ENCODE assay signal across 23 cellular contexts in the genomic region with DNA sequence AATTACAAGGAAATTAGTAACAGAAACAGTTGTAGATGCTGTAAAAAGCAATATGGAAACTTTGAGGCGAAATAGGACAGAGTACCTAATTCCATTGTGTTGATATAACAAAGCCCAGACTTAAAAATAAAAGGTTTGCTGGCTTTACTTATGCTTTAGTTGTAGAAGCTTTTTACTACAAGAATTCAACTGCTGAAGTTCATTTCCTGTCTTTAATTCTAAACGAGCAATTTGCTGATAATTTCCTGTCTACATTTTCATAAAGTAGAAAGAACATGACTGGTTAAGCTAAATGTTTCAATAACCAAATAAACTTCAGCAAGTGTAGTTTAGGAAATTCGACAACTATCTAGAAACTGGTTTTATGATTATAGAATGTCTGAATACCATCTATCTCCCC.
DNase-seq lines count a peak whose midpoint lies in the region; ATAC-seq, FAIRE-seq and TF ChIP-seq lines count a peak whose summit lies in the region.
"Had no signal": no experiment of that assay in that cellular context is flagged by ENCODE, and none has a peak within 500 bp of the region (broad histone marks: within the 10 kb centered on the region; RNA-seq: fewer than 3 reads in every experiment).

No MANE protein-coding gene starts in this region.

- H3K9me1 ChIP-seq in IMR-90 (ENCODE audit: insufficient read depth, low read length) (no peaks in the 10 kb centered on the region), endothelial cell of umbilical vein (replicated peaks; ENCODE audit: control insufficient read depth, extremely low read depth, insufficient read depth, low read length) (no peaks in the 10 kb centered on the region)

- H3K9ac ChIP-seq in IMR-90 (ENCODE audit: low read depth, low read length) (no peak overlapping the region), endothelial cell of umbilical vein (replicated peaks; ENCODE audit: extremely low read depth, insufficient read depth, low read length) (peak overlapping the region; percentile 42)

- TF ChIP-seq POLR2A in IMR-90 (IDR thresholded peaks at IDR 0.05; ENCODE audit: low read depth, low read length): no peak
- TF ChIP-seq POLR2A in endothelial cell of umbilical vein (IDR thresholded peaks at IDR 0.05; ENCODE audit: low read depth, low read length): no peak

- no peak overlapping the region for H2BK20ac ChIP-seq in IMR-90 (ENCODE audit: low read depth, low read length)

- H3K4ac ChIP-seq in IMR-90 (ENCODE audit: low read depth, low read length): no peak overlapping the region

- H4K8ac ChIP-seq in IMR-90 (ENCODE audit: low read depth in 2 of 2, low read length in 2 of 2): 0 out of 4 replicates have a peak overlapping the region, but pooled peaks of 1 of the 2 experiments have one; percentile 30

- H3K36me3 ChIP-seq in cardiac muscle cell: no peaks in the 10 kb centered on the region
- H3K36me3 ChIP-seq in IMR-90 (ENCODE audit: control insufficient read depth, insufficient read depth, low read length): no peaks in the 10 kb centered on the region
- no peaks in the 10 kb centered on the region for H3K36me3 ChIP-seq in endothelial cell of umbilical vein (ENCODE audit: control insufficient read depth in 2 of 2, extremely low read depth in 1 of 2, insufficient read depth in 2 of 2, low read length in 2 of 2)
- no peaks in the 10 kb centered on the region for H3K36me3 ChIP-seq in thoracic aorta

- CTCF ChIA-PET in IMR-90 (lab: Yijun Ruan, JAX) (interaction anchor here (0.9 to 1.7 kb wide), 2 partner anchors 91 to 199 kb away, joined by 3 read pairs; no protein-coding TSS in a partner anchor), endothelial cell of umbilical vein (lab: Charles Lee) (interaction anchor here (1.0 to 6.6 kb wide), 4 partner anchors 21 to 430 kb away, joined by 3 to 58 read pairs (median 6); partner anchors contain the start of gene MECOM)

- no peak overlapping the region for H2AK9ac ChIP-seq in IMR-90 (replicated peaks; ENCODE audit: low read depth, low read length, poor library complexity)

- no peak overlapping the region for H2AFZ ChIP-seq in IMR-90 (replicated peaks; ENCODE audit: low read length, poor library complexity)
- no peak overlapping the region for H2AFZ ChIP-seq in endothelial cell of umbilical vein (ENCODE audit: low read depth, low read length)

- no peak overlapping the region for H3K23ac ChIP-seq in IMR-90 (ENCODE audit: low read depth, low read length)

- BruUV-seq in IMR-90 (replicated peaks; lab: Mats Ljungman, UMichigan) (no TSS peak), endothelial cell of umbilical vein (replicated peaks; lab: Mats Ljungman, UMichigan) (no TSS peak)

- H3K9me3 ChIP-seq in cardiac muscle cell (ENCODE audit: low read depth): no peaks in the 10 kb centered on the region
- H3K9me3 ChIP-seq in IMR-90 (ENCODE audit: control insufficient read depth, insufficient read depth, low read length): no peaks in the 10 kb centered on the region
- H3K9me3 ChIP-seq in endothelial cell of umbilical vein (replicated peaks; ENCODE audit: control insufficient read depth, insufficient read depth, low read length): no peaks in the 10 kb centered on the region
- no peaks in the 10 kb centered on the region for H3K9me3 ChIP-seq in thoracic aorta

- POLR2A ChIA-PET in IMR-90 (lab: Charles Lee; ENCODE audit: unreplicated experiment) (no interaction called here), endothelial cell of umbilical vein (lab: Charles Lee) (no interaction called here)

- no peak overlapping the region for H3K56ac ChIP-seq in IMR-90 (ENCODE audit: extremely low read depth, insufficient read depth, low read length)

- dilution Hi-C loops in IMR-90 (cut with HindIII; ENCODE audit: low sequenced_read_pairs, unreplicated experiment) (no loop called here), endothelial cell of umbilical vein (cut with MboI; ENCODE audit: extremely low pct_ligation_motif_present, low sequenced_read_pairs) (no loop called here)

- H3K36me3 Mint-ChIP-seq in natural killer cell treated with Interleukin-12 subunit alpha and Interleukin-12 subunit beta and Interleukin-15 and Interleukin-18, amount 100 ng/mL, for 72 hours: no peaks in the 10 kb centered on the region
- H3K36me3 Mint-ChIP-seq: CD14-positive monocyte had no signal

- H4K5ac ChIP-seq in IMR-90 (ENCODE audit: low read depth, low read length): no peak overlapping the region

- H2AK5ac ChIP-seq in IMR-90 (ENCODE audit: low read depth, low read length): no peak overlapping the region

- H3K4me1 ChIP-seq in cardiac muscle cell (ENCODE audit: low read depth) (peaks cover 42% of the 10 kb centered on the region), IMR-90 (ENCODE audit: control insufficient read depth, insufficient read depth, low read length) (0 out of 2 replicates have a peak, but pooled peaks cover 2% of the 10 kb centered on the region), endothelial cell of umbilical vein (ENCODE audit: control insufficient read depth, extremely low read depth, insufficient read depth, low read length) (peaks cover 52% of the 10 kb centered on the region), thoracic aorta (ENCODE audit: control insufficient read depth in 1 of 2, low read depth in 2 of 2) (peaks cover 17 to 52% of the 10 kb centered on the region in 2 donors)

- H3K27me3 ChIP-seq in cardiac muscle cell: no peaks in the 10 kb centered on the region
- no peaks in the 10 kb centered on the region for H3K27me3 ChIP-seq in IMR-90 (ENCODE audit: control insufficient read depth, insufficient read depth, low read length)
- no peaks in the 10 kb centered on the region for H3K27me3 ChIP-seq in endothelial cell of umbilical vein (ENCODE audit: control insufficient read depth in 2 of 2, insufficient read depth in 2 of 2, low read length in 2 of 2)
- no peaks in the 10 kb centered on the region for H3K27me3 ChIP-seq in thoracic aorta (replicated peaks; ENCODE audit: insufficient read depth)

- no peak overlapping the region for H3K4me3 Mint-ChIP-seq in natural killer cell treated with Interleukin-12 subunit alpha and Interleukin-12 subunit beta and Interleukin-15 and Interleukin-18, amount 100 ng/mL, for 72 hours
- H3K4me3 Mint-ChIP-seq: B cell, CD14-positive monocyte had no signal

- peaks cover 4% of the 10 kb centered on the region for H3K9me3 Mint-ChIP-seq in natural killer cell treated with Interleukin-12 subunit alpha and Interleukin-12 subunit beta and Interleukin-15 and Interleukin-18, amount 100 ng/mL, for 72 hours

- no peak for TF ChIP-seq RAD21 in IMR-90 (IDR thresholded peaks at IDR 0.05; ENCODE audit: low read length)

- H4K91ac ChIP-seq in IMR-90 (ENCODE audit: insufficient read depth, low read depth, low read length): no peak overlapping the region

- no peaks in the 10 kb centered on the region for H4K20me1 ChIP-seq in IMR-90 (ENCODE audit: insufficient read depth, low read length)
- H4K20me1 ChIP-seq in endothelial cell of umbilical vein (replicated peaks; ENCODE audit: control insufficient read depth, extremely low read depth, insufficient read depth, low read length): no peaks in the 10 kb centered on the region

- peaks cover 10 to 17% of the 10 kb centered on the region in 2 donors for H3K27me3 Mint-ChIP-seq in natural killer cell treated with Interleukin-12 subunit alpha and Interleukin-12 subunit beta and Interleukin-15 and Interleukin-18, amount 100 ng/mL, for 72 hours

- H3K27ac Mint-ChIP-seq in natural killer cell treated with Interleukin-12 subunit alpha and Interleukin-12 subunit beta and Interleukin-15 and Interleukin-18, amount 100 ng/mL, for 72 hours: no peak overlapping the region
- H3K27ac Mint-ChIP-seq: B cell, CD14-positive monocyte had no signal

- no peak overlapping the region for H3K14ac ChIP-seq in IMR-90 (replicated peaks; ENCODE audit: low read depth, low read length)

- intact Hi-C loops in Right ventricle myocardium superior (cut with DNase I): no loop called here
- intact Hi-C loops in IMR-90 (cut with micrococcal nuclease): no loop called here
- intact Hi-C loops in endothelial cell of umbilical vein (cut with micrococcal nuclease): loop anchor here (5.0 kb wide), 1 partner anchor 193 kb away; no protein-coding TSS in a partner anchor

- no CpG with 5 or more reads among the region's 3 CpGs for WGBS in IMR-90 (ENCODE audit: extremely low coverage in 2 of 2, insufficient read length in 1 of 2), 2 experiments

- H3K79me2 ChIP-seq in endothelial cell of umbilical vein (ENCODE audit: control insufficient read depth, insufficient read depth, low read length): peaks cover 23% of the 10 kb centered on the region

- H3K4me3 ChIP-seq in cardiac muscle cell: no peak overlapping the region
- H3K4me3 ChIP-seq in IMR-90 (ENCODE audit: insufficient read depth, low read depth, low read length): no peak overlapping the region
- no peak overlapping the region for H3K4me3 ChIP-seq in endothelial cell of umbilical vein (replicated peaks in 1 of 3; ENCODE audit: insufficient read depth in 1 of 3, low read depth in 1 of 3, low read length in 3 of 3)
- no peak overlapping the region for H3K4me3 ChIP-seq in thoracic aorta

- H2BK5ac ChIP-seq in IMR-90 (ENCODE audit: low read depth, low read length, poor library complexity, severe bottlenecking): no peak overlapping the region

- H3K4me1 Mint-ChIP-seq in natural killer cell treated with Interleukin-12 subunit alpha and Interleukin-12 subunit beta and Interleukin-15 and Interleukin-18, amount 100 ng/mL, for 72 hours (ENCODE audit: low read depth in 2 of 2): no peaks in the 10 kb centered on the region

- no peak for DNase-seq in cardiac muscle cell (ENCODE audit: low read depth in 1 of 2, low spot score in 1 of 2)
- no peak for DNase-seq in Right ventricle myocardium superior
- DNase-seq in IMR-90: no peak
- DNase-seq in endothelial cell of umbilical vein (ENCODE audit: low read depth, low spot score): peak; percentile 55
- no peak for DNase-seq in thoracic aorta (ENCODE audit: low spot score)
- no peak for DNase-seq in natural killer cell treated with Interleukin-12 subunit alpha and Interleukin-12 subunit beta and Interleukin-15 and Interleukin-18, amount 100 ng/mL, for 72 hours (ENCODE audit: low spot score)
- DNase-seq: DMS53, H7, KBM-7, NCI-H1105, NCI-H1694, NCI-H2081, NCI-H2171, NCI-H345, NCI-H526, OCI-M1 had no signal

- H2BK120ac ChIP-seq in IMR-90 (ENCODE audit: low read depth, low read length): peak overlapping the region; percentile 19; the same call in 1 of the 2 replicates

- ATAC-seq in Right ventricle myocardium superior (ENCODE audit: poor library complexity) (no peak), IMR-90 (ENCODE audit: low read depth) (no peak), thoracic aorta (ENCODE audit: insufficient number of reproducible peaks, low FRiP score, low read depth) (no peak), HG02885 (IDR thresholded peaks at IDR 0.05; ENCODE audit: poor library complexity, unreplicated experiment) (no peak), HG03108 (IDR thresholded peaks at IDR 0.05; ENCODE audit: unreplicated experiment) (no peak)
- ATAC-seq in natural killer cell treated with Interleukin-12 subunit alpha and Interleukin-12 subunit beta and Interleukin-15 and Interleukin-18, amount 100 ng/mL, for 72 hours: no peak
- ATAC-seq: HepG2 had no signal

- FAIRE-seq in endothelial cell of umbilical vein (lab: Jason Lieb, UNC): peak; percentile 8
- FAIRE-seq: D721Med, HepG2 had no signal

- H3K79me1 ChIP-seq in IMR-90 (ENCODE audit: low read depth in 1 of 2, low read length in 2 of 2): no peaks in the 10 kb centered on the region; a peak in 1 of 4 replicates

- in situ Hi-C loops in IMR-90 (cut with MboI; ENCODE audit: low sequenced_read_pairs): no loop called here

- H3K4me2 ChIP-seq in IMR-90 (ENCODE audit: low read depth, low read length) (no peak overlapping the region), endothelial cell of umbilical vein (ENCODE audit: insufficient read depth, low read length) (peak overlapping the region; percentile 81)

- H3K27ac ChIP-seq in cardiac muscle cell (peak overlapping the region; percentile 95), IMR-90 (ENCODE audit: insufficient read depth, low read length) (no peak overlapping the region), endothelial cell of umbilical vein (ENCODE audit: insufficient read depth, low read depth, low read length) (peak overlapping the region; percentile 97), thoracic aorta (peak overlapping the region; percentile 77 to 81)
- H3K27ac ChIP-seq: HL-60 had no signal

- peak overlapping the region; percentile 37; the same call in 1 of the 2 replicates for H3K18ac ChIP-seq in IMR-90 (ENCODE audit: low read depth, low read length)

- TF ChIP-seq CTCF in cardiac muscle cell (IDR thresholded peaks at IDR 0.05; ENCODE audit: low read depth, low read length) (no peak), IMR-90 (conservative IDR thresholded peaks at IDR 0.05; ENCODE audit: low read depth, low read length) (no peak), endothelial cell of umbilical vein (IDR thresholded peaks at IDR 0.05; ENCODE audit: extremely low read depth in 1 of 2, insufficient read depth in 1 of 2, low read depth in 1 of 2, low read length in 2 of 2) (no peak), thoracic aorta (IDR thresholded peaks at IDR 0.05) (no peak)

- no peak overlapping the region; the same call in 2 of the 3 replicates for H2BK15ac ChIP-seq in IMR-90 (ENCODE audit: low read depth, low read length)
